ENCODE assay signal across 9 cellular contexts in genomic region chr14:71931492-71932228, GRCh38. TPM values are rescaled to one million over a fixed set of nuclear protein-coding genes. Genes with fewer than 3 reads are reported as not detected.
DNase-seq lines count a peak whose midpoint lies in the region; ATAC-seq and TF ChIP-seq lines count a peak whose summit lies in the region.
"Had no signal": no experiment of that assay in that cellular context is flagged by ENCODE, and none has a peak within 500 bp of the region (broad histone marks: within the 10 kb centered on the region; RNA-seq: fewer than 3 reads in every experiment).

No MANE protein-coding gene starts in this region.

- H3K9me3 Mint-ChIP-seq in CD4-positive, alpha-beta T cell = peaks cover 2% of the 10 kb centered on the region
- H3K9me3 Mint-ChIP-seq in GM23338 (peaks cover 7% of the 10 kb centered on the region; the same call in 2 of the 3 replicates), nephron progenitor cell (peaks cover 24% of the 10 kb centered on the region)

- H3K27me3 ChIP-seq in CD4-positive, alpha-beta T cell (ENCODE audit: control insufficient read depth, insufficient read depth, low read length) = peaks cover 58% of the 10 kb centered on the region
- peaks cover 53% of the 10 kb centered on the region for H3K27me3 ChIP-seq in GM23338 (ENCODE audit: insufficient read depth)
- peaks cover 26% of the 10 kb centered on the region for H3K27me3 ChIP-seq in colonic mucosa

- H4K20me1 ChIP-seq in GM23338 (replicated peaks; ENCODE audit: insufficient read depth) = no peaks in the 10 kb centered on the region

- H3F3A ChIP-seq in GM23338 (replicated peaks; ENCODE audit: low read depth) = no peaks in the 10 kb centered on the region

- no peak overlapping the region for H3K27ac ChIP-seq in CD4-positive, alpha-beta T cell (ENCODE audit: low read depth, low read length)
- no peak overlapping the region for H3K27ac ChIP-seq in GM23338 (ENCODE audit: low read depth)
- H3K27ac ChIP-seq in colonic mucosa = no peak overlapping the region

- H3K4me1 Mint-ChIP-seq in CD4-positive, alpha-beta T cell (ENCODE audit: low read depth) = peaks cover 20% of the 10 kb centered on the region
- H3K4me1 Mint-ChIP-seq in GM23338 (peaks cover 12% of the 10 kb centered on the region; the same call in 2 of the 3 replicates), nephron progenitor cell (peaks cover 13% of the 10 kb centered on the region)

- peaks cover 75% of the 10 kb centered on the region for H3K27me3 Mint-ChIP-seq in CD4-positive, alpha-beta T cell
- H3K27me3 Mint-ChIP-seq in GM23338 (ENCODE audit: insufficient read depth, low read depth, poor library complexity) (peaks cover 32% of the 10 kb centered on the region), nephron progenitor cell (ENCODE audit: low read depth, poor library complexity) (peaks cover 65% of the 10 kb centered on the region)

- POLR2A ChIA-PET in CD4-positive, alpha-beta T cell (lab: Charles Lee) = no interaction called here

- H3K9me2 ChIP-seq in GM23338 (ENCODE audit: insufficient read depth) = no peaks in the 10 kb centered on the region

- ATAC-seq in CD4-positive, alpha-beta T cell (ENCODE audit: poor library complexity) = no peak
- peak; percentile 27 for ATAC-seq in GM23338
- ATAC-seq in GM21786 (IDR thresholded peaks at IDR 0.05; ENCODE audit: unreplicated experiment) = no peak
- ATAC-seq in HG03175 (IDR thresholded peaks at IDR 0.05; ENCODE audit: unreplicated experiment) = no peak

- no peaks in the 10 kb centered on the region for H3K79me2 ChIP-seq in GM23338 (replicated peaks; ENCODE audit: insufficient read depth)

- H2AFZ ChIP-seq in GM23338 = peak overlapping the region; percentile 92

- no peak for DNase-seq in CD4-positive, alpha-beta T cell
- DNase-seq in GM23338 (ENCODE audit: low spot score) (no peak), colonic mucosa (no peak), nephron progenitor cell (peak; percentile 51), AG08395 (ENCODE audit: low spot score) (no peak), NCI-H1092 (lab: John Stamatoyannopoulos, UW) (no peak)

- H3K36me3 Mint-ChIP-seq in CD4-positive, alpha-beta T cell (ENCODE audit: low read depth) = no peaks in the 10 kb centered on the region
- H3K36me3 Mint-ChIP-seq in GM23338 (ENCODE audit: low read depth) (no peaks in the 10 kb centered on the region), nephron progenitor cell (ENCODE audit: low read depth) (peaks cover 4% of the 10 kb centered on the region)

- no peaks in the 10 kb centered on the region for H3K36me3 ChIP-seq in GM23338 (ENCODE audit: insufficient read depth)
- H3K36me3 ChIP-seq in colonic mucosa = no peaks in the 10 kb centered on the region

- peak overlapping the region; percentile 86 for H3K4me2 ChIP-seq in GM23338

- CTCF ChIA-PET in CD4-positive, alpha-beta T cell (lab: Charles Lee) = no interaction called here

- H3K4me3 Mint-ChIP-seq in CD4-positive, alpha-beta T cell = peak overlapping the region; percentile 11
- peak overlapping the region; percentile 58 for H3K4me3 Mint-ChIP-seq in GM23338
- H3K4me3 Mint-ChIP-seq in nephron progenitor cell = peak overlapping the region; percentile 50

- H3K9me3 ChIP-seq in CD4-positive, alpha-beta T cell (ENCODE audit: control insufficient read depth, low read length) = no peaks in the 10 kb centered on the region
- no peaks in the 10 kb centered on the region for H3K9me3 ChIP-seq in colonic mucosa

- H3K4me3 ChIP-seq in GM23338 = peak overlapping the region; percentile 79
- H3K4me3 ChIP-seq in colonic mucosa = peak overlapping the region; percentile 7

- H3K27ac Mint-ChIP-seq in CD4-positive, alpha-beta T cell = no peak overlapping the region
- H3K27ac Mint-ChIP-seq in GM23338 (no peak overlapping the region), nephron progenitor cell (no peak overlapping the region)

- peaks cover 6% of the 10 kb centered on the region; the same call in 1 of the 2 replicates for H3K4me1 ChIP-seq in GM23338 (ENCODE audit: insufficient read depth)
- H3K4me1 ChIP-seq in colonic mucosa = peaks cover 3% of the 10 kb centered on the region

- TF ChIP-seq CTCF in CD4-positive, alpha-beta T cell (IDR thresholded peaks at IDR 0.05) = no peak
- TF ChIP-seq CTCF in GM23338 (conservative IDR thresholded peaks at IDR 0.05; ENCODE audit: low read depth in 2 of 2) = peak in 1 of 2 experiments; percentile 28; a peak in 1 of 4 replicates
- TF ChIP-seq CTCF in colonic mucosa (IDR thresholded peaks at IDR 0.05) = no peak
- no peak for TF ChIP-seq CTCF in nephron progenitor cell (IDR thresholded peaks at IDR 0.05)

- intact Hi-C loops in CD4-positive, alpha-beta T cell (cut with DNase I, micrococcal nuclease) = no loop called here
- intact Hi-C loops in colonic mucosa (cut with DNase I) = no loop called here

- no peak overlapping the region for H3K9ac ChIP-seq in colonic mucosa (ENCODE audit: low read depth in 2 of 2, low read length in 2 of 2)

TF ChIP-seq in GM23338, 12 proteins besides CTCF, POLR2A, EP300 and RAD21:
- TF ChIP-seq ZNF462 (CRISPR knock-in tag; IDR thresholded peaks at IDR 0.05) = no peak
- no peak for TF ChIP-seq EZH2phosphoT487 (IDR thresholded peaks at IDR 0.05; ENCODE audit: unreplicated experiment)
- TF ChIP-seq JUNB (IDR thresholded peaks at IDR 0.05; ENCODE audit: unreplicated experiment) = no peak
- no peak for TF ChIP-seq ETS1 (IDR thresholded peaks at IDR 0.05)

RNA-seq across cellular contexts. Expression of gene RGS6, which starts 0.6 kb away (rescaled TPM):
- not detected for total RNA-seq in CD4-positive, alpha-beta T cell
- 0.83 and 2.4 TPM in 2 replicates for total RNA-seq in GM23338 (2014; rRNA removed; shearing (Covaris generic))
- polyA plus RNA-seq in GM23338 (2016; fragmentation: Nextera tagmentation; extraction: Ambion mirVana) = 0.61 and 0.66 TPM in 2 replicates
- total RNA-seq in colonic mucosa = under 1 TPM; 0.15 to 0.45 TPM
- total RNA-seq: myocyte had no signal
